Comparison of ENCODE assay signal across 27 cellular contexts in the genomic region with DNA sequence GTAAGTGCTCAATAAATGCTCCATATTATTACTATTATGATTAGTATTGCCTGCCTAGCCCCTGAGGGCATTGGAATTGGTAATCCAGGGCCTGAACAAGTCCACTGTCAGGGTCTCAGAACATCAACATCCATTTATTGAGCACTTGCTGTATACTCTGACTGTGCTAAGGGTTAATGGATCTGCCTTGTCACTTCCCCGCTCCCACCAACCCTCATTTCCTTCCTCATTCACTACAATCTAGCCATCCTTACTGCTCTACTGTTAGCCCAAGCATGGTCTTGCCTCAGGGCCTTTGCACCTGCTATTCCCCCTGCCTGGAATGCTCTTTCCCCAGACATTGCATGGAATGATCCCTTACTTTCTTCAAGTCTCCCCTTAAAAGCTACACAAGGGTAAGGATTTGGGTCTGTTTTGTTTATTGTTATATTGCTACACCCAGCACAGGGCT. TPM values are rescaled to one million over a fixed set of nuclear protein-coding genes. Genes with fewer than 3 reads are reported as not detected.
"Had no signal": no experiment of that assay in that cellular context is flagged by ENCODE, and none has a peak within 500 bp of the region (broad histone marks: within the 10 kb centered on the region; RNA-seq: fewer than 3 reads in every experiment).

No MANE protein-coding gene starts in this region.

- H3K9me3 ChIP-seq: neutrophil, transverse colon, upper lobe of right lung, uterus had no signal

- FAIRE-seq: kidney had no signal

- H3K27ac ChIP-seq: epithelial cell of prostate, gastrocnemius medialis, neutrophil, parathyroid adenoma, suprapubic skin, transverse colon, upper lobe of right lung, uterus had no signal

- H3K9ac ChIP-seq: parathyroid adenoma had no signal

- H3K4me3 ChIP-seq: gastrocnemius medialis, lung, mucosa of descending colon, smooth muscle cell, suprapubic skin, transverse colon, upper lobe of right lung, uterus had no signal

- H3K79me2 ChIP-seq: parathyroid adenoma had no signal

- H3K27me3 ChIP-seq: gastrocnemius medialis, neutrophil, suprapubic skin, transverse colon, upper lobe of right lung, uterus had no signal

- H3K36me3 ChIP-seq: neutrophil, uterus had no signal

- DNase-seq: effector CD8-positive, alpha-beta T cell; foreskin fibroblast; gastrocnemius medialis; head of caudate nucleus; kidney; mucosa of descending colon; naive B cell; stimulated activated CD4-positive, alpha-beta T cell treated with anti-CD3 and anti-CD28 coated beads, Interleukin-12 subunit alpha, Interleukin-12 subunit beta, amount 100 ng/mL, for 4 hours; stimulated activated CD4-positive, alpha-beta T cell treated with anti-CD3 and anti-CD28 coated beads, Interleukin-4, amount 100 ng/mL, for 1 hour; stimulated activated naive CD4-positive, alpha-beta T cell; stimulated activated naive CD8-positive, alpha-beta T cell treated with anti-CD3 and anti-CD28 coated beads, Interleukin-15, amount 100 ng/mL, for 72 hours; transverse colon; upper lobe of right lung; uterus had no signal

- H3K4me1 ChIP-seq: gastrocnemius medialis, parathyroid adenoma, suprapubic skin, transverse colon, upper lobe of right lung, uterus had no signal

- H2AFZ ChIP-seq: parathyroid adenoma had no signal

- H3K4me2 ChIP-seq: smooth muscle cell had no signal

- ATAC-seq: esophagus mucosa; gastrocnemius medialis; sciatic nerve; stimulated activated naive CD8-positive, alpha-beta T cell treated with anti-CD3 and anti-CD28 coated beads, Interleukin-15, amount 100 ng/mL, for 72 hours; upper lobe of right lung had no signal

RNA-seq across cellular contexts. Expression of gene ANGPTL8, which starts 12.7 kb away (rescaled TPM):
- total RNA-seq: endodermal cell; esophagus mucosa; glomerular endothelial cell; lung; mucosa of descending colon; natural killer cell treated with Interleukin-12 subunit alpha and Interleukin-12 subunit beta and Interleukin-15 and Interleukin-18, amount 100 ng/mL, for 72 hours; neural crest cell; progenitor cell of endocrine pancreas; suprapubic skin; transverse colon; upper lobe of right lung had no signal
